ENCODE assay signal across 2 cellular contexts in the genomic region with DNA sequence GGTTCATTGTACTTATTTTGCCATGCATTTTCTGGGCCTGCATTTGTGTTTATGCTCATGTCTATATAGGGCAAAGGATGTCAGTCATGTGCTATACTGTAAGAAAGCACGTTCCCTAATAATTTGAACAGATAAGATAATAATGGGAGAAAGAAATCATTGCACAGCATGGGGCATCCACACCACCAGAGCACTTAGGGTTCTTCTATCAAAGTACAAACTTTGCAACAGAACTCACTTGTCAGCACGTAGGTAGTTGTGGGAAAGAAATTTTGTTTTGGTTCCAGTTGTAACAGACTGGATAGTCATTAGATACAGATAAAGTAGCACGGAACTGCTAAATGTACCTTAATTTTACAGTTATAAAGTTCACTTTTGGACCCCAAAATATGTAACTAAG.
TF ChIP-seq lines count a peak whose summit lies in the region.

No MANE protein-coding gene starts in this region.

TF ChIP-seq in liver, 16 proteins besides CTCF, POLR2A, EP300 and RAD21:
- TF ChIP-seq RXRA (IDR thresholded peaks at IDR 0.05) (no peak), HNF4A (conservative IDR thresholded peaks at IDR 0.05) (peak in 1 of 2 donors; percentile 4)
TF ChIP-seq in liver: peak in this region for 1.

TF ChIP-seq in HepG2, 621 proteins besides CTCF, POLR2A, EP300 and RAD21:
- no peak for TF ChIP-seq POGZ (CRISPR knock-in tag; IDR thresholded peaks at IDR 0.05)
- no peak for TF ChIP-seq ZBTB44 (CRISPR knock-in tag; IDR thresholded peaks at IDR 0.05)
- TF ChIP-seq ZSCAN29 (CRISPR knock-in tag; conservative IDR thresholded peaks at IDR 0.05): no peak
- no peak for TF ChIP-seq ZSCAN25 (CRISPR knock-in tag; IDR thresholded peaks at IDR 0.05)
- TF ChIP-seq TP53 (CRISPR knock-in tag; conservative IDR thresholded peaks at IDR 0.05): no peak
- TF ChIP-seq, protein P1, sequence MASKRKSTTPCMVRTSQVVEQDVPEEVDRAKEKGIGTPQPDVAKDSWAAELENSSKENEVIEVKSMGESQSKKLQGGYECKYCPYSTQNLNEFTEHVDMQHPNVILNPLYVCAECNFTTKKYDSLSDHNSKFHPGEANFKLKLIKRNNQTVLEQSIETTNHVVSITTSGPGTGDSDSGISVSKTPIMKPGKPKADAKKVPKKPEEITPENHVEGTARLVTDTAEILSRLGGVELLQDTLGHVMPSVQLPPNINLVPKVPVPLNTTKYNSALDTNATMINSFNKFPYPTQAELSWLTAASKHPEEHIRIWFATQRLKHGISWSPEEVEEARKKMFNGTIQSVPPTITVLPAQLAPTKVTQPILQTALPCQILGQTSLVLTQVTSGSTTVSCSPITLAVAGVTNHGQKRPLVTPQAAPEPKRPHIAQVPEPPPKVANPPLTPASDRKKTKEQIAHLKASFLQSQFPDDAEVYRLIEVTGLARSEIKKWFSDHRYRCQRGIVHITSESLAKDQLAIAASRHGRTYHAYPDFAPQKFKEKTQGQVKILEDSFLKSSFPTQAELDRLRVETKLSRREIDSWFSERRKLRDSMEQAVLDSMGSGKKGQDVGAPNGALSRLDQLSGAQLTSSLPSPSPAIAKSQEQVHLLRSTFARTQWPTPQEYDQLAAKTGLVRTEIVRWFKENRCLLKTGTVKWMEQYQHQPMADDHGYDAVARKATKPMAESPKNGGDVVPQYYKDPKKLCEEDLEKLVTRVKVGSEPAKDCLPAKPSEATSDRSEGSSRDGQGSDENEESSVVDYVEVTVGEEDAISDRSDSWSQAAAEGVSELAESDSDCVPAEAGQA (IDR thresholded peaks at IDR 0.05; ENCODE audit: low read depth): no peak
- TF ChIP-seq, protein P1 (CRISPR knock-in tag; IDR thresholded peaks at IDR 0.05; ENCODE audit: borderline replicate concordance): no peak
- TF ChIP-seq, protein P2, sequence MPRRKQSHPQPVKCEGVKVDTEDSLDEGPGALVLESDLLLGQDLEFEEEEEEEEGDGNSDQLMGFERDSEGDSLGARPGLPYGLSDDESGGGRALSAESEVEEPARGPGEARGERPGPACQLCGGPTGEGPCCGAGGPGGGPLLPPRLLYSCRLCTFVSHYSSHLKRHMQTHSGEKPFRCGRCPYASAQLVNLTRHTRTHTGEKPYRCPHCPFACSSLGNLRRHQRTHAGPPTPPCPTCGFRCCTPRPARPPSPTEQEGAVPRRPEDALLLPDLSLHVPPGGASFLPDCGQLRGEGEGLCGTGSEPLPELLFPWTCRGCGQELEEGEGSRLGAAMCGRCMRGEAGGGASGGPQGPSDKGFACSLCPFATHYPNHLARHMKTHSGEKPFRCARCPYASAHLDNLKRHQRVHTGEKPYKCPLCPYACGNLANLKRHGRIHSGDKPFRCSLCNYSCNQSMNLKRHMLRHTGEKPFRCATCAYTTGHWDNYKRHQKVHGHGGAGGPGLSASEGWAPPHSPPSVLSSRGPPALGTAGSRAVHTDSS (CRISPR knock-in tag; conservative IDR thresholded peaks at IDR 0.05): no peak
- no peak for TF ChIP-seq ZBTB1 (CRISPR knock-in tag; IDR thresholded peaks at IDR 0.05; ENCODE audit: borderline replicate concordance)
- no peak for TF ChIP-seq PAWR (CRISPR knock-in tag; IDR thresholded peaks at IDR 0.05; ENCODE audit: borderline replicate concordance)
- TF ChIP-seq, protein P3, sequence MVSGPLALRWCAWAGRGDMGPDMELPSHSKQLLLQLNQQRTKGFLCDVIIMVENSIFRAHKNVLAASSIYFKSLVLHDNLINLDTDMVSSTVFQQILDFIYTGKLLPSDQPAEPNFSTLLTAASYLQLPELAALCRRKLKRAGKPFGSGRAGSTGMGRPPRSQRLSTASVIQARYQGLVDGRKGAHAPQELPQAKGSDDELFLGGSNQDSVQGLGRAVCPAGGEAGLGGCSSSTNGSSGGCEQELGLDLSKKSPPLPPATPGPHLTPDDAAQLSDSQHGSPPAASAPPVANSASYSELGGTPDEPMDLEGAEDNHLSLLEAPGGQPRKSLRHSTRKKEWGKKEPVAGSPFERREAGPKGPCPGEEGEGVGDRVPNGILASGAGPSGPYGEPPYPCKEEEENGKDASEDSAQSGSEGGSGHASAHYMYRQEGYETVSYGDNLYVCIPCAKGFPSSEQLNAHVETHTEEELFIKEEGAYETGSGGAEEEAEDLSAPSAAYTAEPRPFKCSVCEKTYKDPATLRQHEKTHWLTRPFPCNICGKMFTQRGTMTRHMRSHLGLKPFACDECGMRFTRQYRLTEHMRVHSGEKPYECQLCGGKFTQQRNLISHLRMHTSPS (CRISPR knock-in tag; IDR thresholded peaks at IDR 0.05; ENCODE audit: low read depth): no peak
- no peak for TF ChIP-seq ZNF629 (CRISPR knock-in tag; conservative IDR thresholded peaks at IDR 0.05)
- no peak for TF ChIP-seq DR1 (CRISPR knock-in tag; IDR thresholded peaks at IDR 0.05)
- TF ChIP-seq RFX5 (IDR thresholded peaks at IDR 0.05; ENCODE audit: low read depth, low read length): no peak
- no peak for TF ChIP-seq ZNF205 (CRISPR knock-in tag; IDR thresholded peaks at IDR 0.05)
- no peak for TF ChIP-seq SNRNP70 (IDR thresholded peaks at IDR 0.05; ENCODE audit: low read depth, low read length)
- no peak for TF ChIP-seq ZC3H4 (CRISPR knock-in tag; IDR thresholded peaks at IDR 0.05; ENCODE audit: borderline replicate concordance)
- TF ChIP-seq ZBTB8A (CRISPR knock-in tag; IDR thresholded peaks at IDR 0.05; ENCODE audit: borderline replicate concordance, low read depth): no peak
- TF ChIP-seq, protein P4, sequence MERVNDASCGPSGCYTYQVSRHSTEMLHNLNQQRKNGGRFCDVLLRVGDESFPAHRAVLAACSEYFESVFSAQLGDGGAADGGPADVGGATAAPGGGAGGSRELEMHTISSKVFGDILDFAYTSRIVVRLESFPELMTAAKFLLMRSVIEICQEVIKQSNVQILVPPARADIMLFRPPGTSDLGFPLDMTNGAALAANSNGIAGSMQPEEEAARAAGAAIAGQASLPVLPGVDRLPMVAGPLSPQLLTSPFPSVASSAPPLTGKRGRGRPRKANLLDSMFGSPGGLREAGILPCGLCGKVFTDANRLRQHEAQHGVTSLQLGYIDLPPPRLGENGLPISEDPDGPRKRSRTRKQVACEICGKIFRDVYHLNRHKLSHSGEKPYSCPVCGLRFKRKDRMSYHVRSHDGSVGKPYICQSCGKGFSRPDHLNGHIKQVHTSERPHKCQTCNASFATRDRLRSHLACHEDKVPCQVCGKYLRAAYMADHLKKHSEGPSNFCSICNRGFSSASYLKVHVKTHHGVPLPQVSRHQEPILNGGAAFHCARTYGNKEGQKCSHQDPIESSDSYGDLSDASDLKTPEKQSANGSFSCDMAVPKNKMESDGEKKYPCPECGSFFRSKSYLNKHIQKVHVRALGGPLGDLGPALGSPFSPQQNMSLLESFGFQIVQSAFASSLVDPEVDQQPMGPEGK (CRISPR knock-in tag; IDR thresholded peaks at IDR 0.05): no peak
